ENCODE assay signal across 9 cellular contexts in genomic region chr1:205918955-205919746, GRCh38. TPM values are rescaled to one million over a fixed set of nuclear protein-coding genes. Genes with fewer than 3 reads are reported as not detected.
A peak's percentile ranks its signal among the peaks of the same experiment; 100 is the strongest.
DNase-seq lines count a peak whose midpoint lies in the region; ATAC-seq and TF ChIP-seq lines count a peak whose summit lies in the region.
"Had no signal": no experiment of that assay in that cellular context is flagged by ENCODE, and none has a peak within 500 bp of the region (broad histone marks: within the 10 kb centered on the region; RNA-seq: fewer than 3 reads in every experiment).

No MANE protein-coding gene starts in this region.

- H3K4me3 Mint-ChIP-seq in Calu3 (ENCODE audit: low read depth, unreplicated experiment), result no peak overlapping the region

- H3K36me3 Mint-ChIP-seq in Calu3 (ENCODE audit: insufficient read depth, unreplicated experiment), result no peaks in the 10 kb centered on the region

- ATAC-seq in HG03196 (IDR thresholded peaks at IDR 0.05; ENCODE audit: unreplicated experiment) (peak; percentile 67), HG03457 (IDR thresholded peaks at IDR 0.05; ENCODE audit: unreplicated experiment) (no peak)

- CTCF ChIA-PET in Calu3 (lab: Charles Lee), result interaction anchor here (0.6 to 9.6 kb wide), 15 partner anchors 9 to 261 kb away, joined by 3 to 294 read pairs (median 3); partner anchors contain the start of genes RAB29 and SLC26A9

- intact Hi-C loops in Calu3 (cut with micrococcal nuclease; ENCODE audit: unreplicated experiment), result loop anchor here (1.0 to 5.0 kb wide), 2 partner anchors 58 to 188 kb away; no protein-coding TSS in a partner anchor

- H3K27me3 Mint-ChIP-seq in Calu3 (ENCODE audit: unreplicated experiment), result no peaks in the 10 kb centered on the region

- no peaks in the 10 kb centered on the region for H3K9me3 Mint-ChIP-seq in Calu3 (ENCODE audit: low read depth, unreplicated experiment)

- peak; percentile 87 for DNase-seq in Calu3
- DNase-seq in NCI-H748 treated with DMSO at 0.1 percent for 48 hours (lab: John Stamatoyannopoulos, UW), result peak; percentile 49
- DNase-seq in activated CD4-positive, alpha-beta T cell treated with anti-CD3 and anti-CD28 coated beads, Interleukin-2, amount 50 U/mL, for 48 hours, result peak; percentile 80 to 85
- DNase-seq in ecto neural progenitor cell (ENCODE audit: low spot score), result peak; percentile 78
- peak; percentile 88 for DNase-seq in lung microvascular endothelial cell (ENCODE audit: low read depth in 2 of 2)
- DNase-seq in stimulated activated CD8-positive, alpha-beta memory T cell treated with anti-CD3 and anti-CD28 coated beads, Interleukin-12 subunit alpha, Interleukin-12 subunit beta, amount 100 ng/mL, for 24 hours (ENCODE audit: extremely low read depth), result peak; percentile 17

- H3K4me1 Mint-ChIP-seq in Calu3 (ENCODE audit: low read depth, unreplicated experiment), result peaks cover 8% of the 10 kb centered on the region

- TF ChIP-seq CTCF in Calu3 (IDR thresholded peaks at IDR 0.05; ENCODE audit: unreplicated experiment), result peak; percentile 97

- BruUV-seq in Calu3 (replicated peaks; lab: Mats Ljungman, UMichigan), result no TSS peak

- H3K27ac Mint-ChIP-seq in Calu3 (ENCODE audit: unreplicated experiment), result no peak overlapping the region

RNA-seq across cellular contexts. Expression of gene SLC26A9, which starts 24.1 kb away (rescaled TPM):
- total RNA-seq in Calu3 (2022) (4.2 and 7.6 TPM in 2 replicates), lung microvascular endothelial cell (not detected in 2 replicates)
- total RNA-seq: activated CD8-positive, alpha-beta memory T cell treated with anti-CD3 and anti-CD28 coated beads for 36 hours had no signal

Comparison
In these comparisons a context has a peak if more than half of its experiments do, and no peak if none do; other contexts are left out.
1. DNase-seq: peak in every context shown above with its lines; median percentile 88 in lung microvascular endothelial cell; 87 in Calu3; 82 in activated CD4-positive, alpha-beta T cell treated with anti-CD3 and anti-CD28 coated beads, Interleukin-2, amount 50 U/mL, for 48 hours; 78 in ecto neural progenitor cell; 49 in NCI-H748 treated with DMSO at 0.1 percent for 48 hours; 17 in stimulated activated CD8-positive, alpha-beta memory T cell treated with anti-CD3 and anti-CD28 coated beads, Interleukin-12 subunit alpha, Interleukin-12 subunit beta, amount 100 ng/mL, for 24 hours.